9 cellular contexts compared by ENCODE assay signal in the genomic region with DNA sequence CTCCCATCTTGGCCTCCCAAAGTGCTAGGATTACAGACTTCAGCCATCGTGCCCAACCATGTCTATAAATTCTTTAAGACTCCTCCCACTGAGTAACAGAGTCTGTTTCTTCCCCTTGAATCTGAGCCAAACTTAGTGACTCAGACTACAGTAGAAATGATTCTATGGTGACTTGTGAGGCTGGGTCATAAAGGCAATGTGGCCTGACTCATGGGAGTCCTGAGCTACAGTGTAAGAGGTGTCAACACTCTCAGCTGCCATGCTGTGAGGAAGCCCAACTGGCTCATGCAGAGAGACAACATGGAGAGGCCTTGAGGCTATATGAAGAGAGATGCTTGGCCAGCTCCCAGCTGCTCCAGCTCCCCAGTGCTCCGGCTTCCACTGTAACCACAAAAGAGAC. TPM values are rescaled to one million over a fixed set of nuclear protein-coding genes. Genes with fewer than 3 reads are reported as not detected.
DNase-seq lines count a peak whose midpoint lies in the region; ATAC-seq, FAIRE-seq and TF ChIP-seq lines count a peak whose summit lies in the region.
"Had no signal": no experiment of that assay in that cellular context is flagged by ENCODE, and none has a peak within 500 bp of the region (broad histone marks: within the 10 kb centered on the region; RNA-seq: fewer than 3 reads in every experiment).

No MANE protein-coding gene starts in this region.

- H3K4me3 Mint-ChIP-seq in endothelial cell (ENCODE audit: unreplicated experiment) = no peak overlapping the region

- POLR2A ChIA-PET in K562 (lab: Yijun Ruan, JAX) = interaction anchor here (0.8 kb wide), 1 partner anchor 42 kb away, joined by 3 read pairs; no protein-coding TSS in a partner anchor

- intact Hi-C loops in K562 (cut with micrococcal nuclease) = no loop called here

- TF ChIP-seq CTCF in K562 (IDR thresholded peaks at IDR 0.05 in 2 of 3, conservative IDR thresholded peaks at IDR 0.05 in 1 of 3; ENCODE audit: insufficient read depth in 2 of 3, low read depth in 1 of 3, low read length in 3 of 3) (no peak), GM20000 (IDR thresholded peaks at IDR 0.05; ENCODE audit: extremely low read depth, missing control alignments) (no peak), endothelial cell (IDR thresholded peaks at IDR 0.05; ENCODE audit: unreplicated experiment) (no peak), Peyer's patch (IDR thresholded peaks at IDR 0.05) (no peak)

- H3K4me3 ChIP-seq in K562 (no peak overlapping the region), small intestine (ENCODE audit: low read depth in 1 of 2, low read length in 2 of 2) (no peak overlapping the region), Peyer's patch (no peak overlapping the region)
- H3K4me3 ChIP-seq: suprapubic skin had no signal

- no peaks in the 10 kb centered on the region for H3K9me3 Mint-ChIP-seq in endothelial cell (ENCODE audit: unreplicated experiment)

- WGBS in K562 (ENCODE audit: insufficient coverage, low coverage, missing lambda C conversion rate) = 0% methylated on average over 1 of the region's 2 CpGs
- WGBS in small intestine, 3 donors = 57 to 70% (median 58%) methylated on average over 2 of the region's 2 CpGs

- peaks cover 10 to 13% of the 10 kb centered on the region in 2 experiments; a peak in 4 of 5 replicates for H3K4me1 ChIP-seq in K562 (replicated peaks in 1 of 2; ENCODE audit: control insufficient read depth in 2 of 2, insufficient read depth in 2 of 2, low read length in 2 of 2)
- no peaks in the 10 kb centered on the region for H3K4me1 ChIP-seq in small intestine (ENCODE audit: control insufficient read depth in 2 of 2, insufficient read depth in 1 of 2, low read depth in 1 of 2, low read length in 1 of 2)
- peaks cover 0 to 13% (median 0%) of the 10 kb centered on the region in 4 donors for H3K4me1 ChIP-seq in Peyer's patch

- H3K9me1 ChIP-seq in K562 (ENCODE audit: control insufficient read depth, insufficient read depth, low read length) = no peaks in the 10 kb centered on the region

- H3K36me3 ChIP-seq in K562 (ENCODE audit: control insufficient read depth, insufficient read depth, low read length) (peaks cover 11% of the 10 kb centered on the region), small intestine (ENCODE audit: control insufficient read depth in 2 of 2, insufficient read depth in 2 of 2, low read length in 2 of 2) (no peaks in the 10 kb centered on the region), Peyer's patch (no peaks in the 10 kb centered on the region)

- TF ChIP-seq POLR2A in K562 (conservative IDR thresholded peaks at IDR 0.05) (no peak), Peyer's patch (IDR thresholded peaks at IDR 0.05) (no peak)

- H3K27ac ChIP-seq in K562 (ENCODE audit: extremely low read depth, low read depth, low read length) (peak overlapping the region; percentile 58; the same call in 2 of the 3 replicates), small intestine (ENCODE audit: low read depth in 1 of 2, low read length in 1 of 2) (no peak overlapping the region), Peyer's patch (no peak overlapping the region)
- H3K27ac ChIP-seq: suprapubic skin had no signal

- CTCF ChIA-PET in K562 (lab: Yijun Ruan, JAX; ENCODE audit: low intra/inter-chr PET ratio) = no interaction called here

- H3K4me1 Mint-ChIP-seq in endothelial cell (ENCODE audit: unreplicated experiment) = peaks cover 3% of the 10 kb centered on the region

- in situ Hi-C loops in K562 (cut with MboI) = no loop called here

- H3K9me3 ChIP-seq in K562 (replicated peaks; ENCODE audit: control insufficient read depth, insufficient read depth, low read depth, low read length) = peaks cover 12% of the 10 kb centered on the region
- no peaks in the 10 kb centered on the region for H3K9me3 ChIP-seq in small intestine (ENCODE audit: control insufficient read depth, low read depth)
- peaks cover 0 to 5% (median 0%) of the 10 kb centered on the region in 4 donors for H3K9me3 ChIP-seq in Peyer's patch
- H3K9me3 ChIP-seq: suprapubic skin had no signal

- peak; percentile 97 for FAIRE-seq in K562 (lab: Jason Lieb, UNC)
- no peak for FAIRE-seq in small intestine (lab: Jason Lieb, UNC)

- no peak overlapping the region for H3K27ac Mint-ChIP-seq in endothelial cell (ENCODE audit: unreplicated experiment)

- no peak overlapping the region for H3K4me2 ChIP-seq in K562 (ENCODE audit: insufficient read depth, low read length)

- H2AFZ ChIP-seq in K562 (ENCODE audit: low read depth, low read length) = no peak overlapping the region

- BruUV-seq in K562 (replicated peaks; lab: Mats Ljungman, UMichigan) = no TSS peak

- peak; percentile 86 for DNase-seq in H4 (ENCODE audit: low spot score)
- DNase-seq in NCI-H226 = peak; percentile 78
- peak in 3 of 4 experiments; percentile 32 to 85 (median 54) for DNase-seq in K562 (ENCODE audit: extremely low read depth in 1 of 4, low spot score in 3 of 4)
- peak; percentile 67 for DNase-seq in small intestine
- DNase-seq in GM20000 (ENCODE audit: low spot score) = no peak
- DNase-seq in endothelial cell (ENCODE audit: low spot score) = no peak
- no peak for DNase-seq in Peyer's patch
- DNase-seq: NCI-H2171 had no signal

- no peak overlapping the region for H3K9ac ChIP-seq in K562 (ENCODE audit: insufficient read depth in 1 of 2, low read depth in 2 of 2, low read length in 2 of 2)

- H3K27me3 Mint-ChIP-seq in endothelial cell (ENCODE audit: unreplicated experiment) = peaks cover 10% of the 10 kb centered on the region

- no peaks in the 10 kb centered on the region for H4K20me1 ChIP-seq in K562 (replicated peaks; ENCODE audit: control insufficient read depth, insufficient read depth, low read length)

- H3K79me2 ChIP-seq in K562 (ENCODE audit: control insufficient read depth, insufficient read depth, low read length) = peaks cover 7% of the 10 kb centered on the region

- H3K27me3 ChIP-seq in K562 (ENCODE audit: control insufficient read depth in 2 of 2, insufficient read depth in 2 of 2, low read length in 2 of 2) (no peaks in the 10 kb centered on the region), small intestine (ENCODE audit: control insufficient read depth in 2 of 2, insufficient read depth in 2 of 2, low read length in 2 of 2) (no peaks in the 10 kb centered on the region), Peyer's patch (no peaks in the 10 kb centered on the region)
- H3K27me3 ChIP-seq: suprapubic skin had no signal

- TF ChIP-seq EP300 in K562 (IDR thresholded peaks at IDR 0.05; ENCODE audit: low read length) = no peak

- ATAC-seq in K562 = peak; percentile 91

- peaks cover 5% of the 10 kb centered on the region for H3K36me3 Mint-ChIP-seq in endothelial cell (ENCODE audit: low read depth, unreplicated experiment)

- TF ChIP-seq RAD21 in K562 (CRISPR knock-in tag; conservative IDR thresholded peaks at IDR 0.05 in 1 of 2, IDR thresholded peaks at IDR 0.05 in 1 of 2) = no peak

RNA-seq across cellular contexts. Expression of a gene that starts 5.2 kb away (rescaled TPM):
- 69.6 and 72.8 TPM in 2 replicates for total RNA-seq in H4 (2014; rRNA removed; shearing (Covaris generic))
- total RNA-seq in K562 (2011; cell fraction: chromatin; rRNA removed; ENCODE audit: low replicate concordance) = 9.8 and 24.5 TPM in 2 replicates
- total RNA-seq in K562 (2011; cell fraction: nucleolus; rRNA removed) = 24.9 and 37.9 TPM in 2 replicates
- total RNA-seq in K562 (2011; cell fraction: nucleoplasm; rRNA removed) = 34.2 and 46.5 TPM in 2 replicates
- 11.1 and 21.5 TPM in 2 replicates for total RNA-seq in K562 (2014; rRNA removed)
- 6.7 and 7.5 TPM in 2 replicates for total RNA-seq in K562 (2014; rRNA removed; fragmentation: Illumina TruSeq; extraction: Trizol)
- 7.8 and 9.6 TPM in 2 replicates for total RNA-seq in K562 (2015; rRNA removed; fragmentation: Illumina TruSeq; extraction: Trizol)
- 26.7 and 28.5 TPM in 2 replicates for total RNA-seq in K562 (2021)
- polyA plus RNA-seq in K562 (2011; rRNA removed) = 13.1 and 37.5 TPM in 2 replicates
- 54.0 and 57.8 TPM in 2 replicates for polyA plus RNA-seq in K562 (2011; cell fraction: cytosol; rRNA removed)
- 24.4 and 24.6 TPM in 2 replicates for polyA plus RNA-seq in K562 (2011; cell fraction: nucleus; rRNA removed)
- polyA plus RNA-seq in K562 (2012) = 21.9 and 37.5 TPM in 2 replicates
- polyA plus RNA-seq in K562 (2014; fragmentation: Illumina TruSeq; extraction: Trizol) = 24.3 and 24.7 TPM in 2 replicates
- 1 to 10 TPM; 7.9 to 8.3 TPM for polyA plus RNA-seq in K562 (2014; fragmentation: Nextera tagmentation; extraction: Ambion mirVana)
- 24.8 and 29.7 TPM in 2 replicates for polyA plus RNA-seq in K562 (2014; rRNA removed)
- 8.2 and 13.0 TPM in 2 replicates for polyA minus RNA-seq in K562 (2011; rRNA and poly(A)+ RNA removed)
- 14.1 and 27.3 TPM in 2 replicates for polyA minus RNA-seq in K562 (2011; cell fraction: cytosol; rRNA and poly(A)+ RNA removed)
- 5.0 and 5.7 TPM in 2 replicates for polyA minus RNA-seq in K562 (2011; cell fraction: nucleus; rRNA and poly(A)+ RNA removed)
- 10 to 100 TPM in 1 of 3 donors, 1 to 10 TPM in 1, under 1 TPM in 1; 0.67 to 14.3 (median 4.9) TPM for polyA plus RNA-seq in small intestine
- total RNA-seq in endothelial cell (ENCODE audit: unreplicated experiment) = 43.2 TPM
- total RNA-seq in Peyer's patch = 1 to 10 TPM; 2.1 to 5.5 (median 4.6) TPM

RNA-seq across cellular contexts. Expression of a gene that starts 16.3 kb away (rescaled TPM):
- 1.9 and 2.2 TPM in 2 replicates for total RNA-seq in H4 (2014; rRNA removed; shearing (Covaris generic))
- 5.5 and 9.5 TPM in 2 replicates for total RNA-seq in K562 (2011; cell fraction: chromatin; rRNA removed; ENCODE audit: low replicate concordance)
- total RNA-seq in K562 (2011; cell fraction: nucleolus; rRNA removed) = 8.4 and 9.8 TPM in 2 replicates
- total RNA-seq in K562 (2011; cell fraction: nucleoplasm; rRNA removed) = 8.9 and 11.8 TPM in 2 replicates
- total RNA-seq in K562 (2014; rRNA removed) = 6.5 and 9.2 TPM in 2 replicates
- 1.3 and 1.4 TPM in 2 replicates for total RNA-seq in K562 (2014; rRNA removed; fragmentation: Illumina TruSeq; extraction: Trizol)
- total RNA-seq in K562 (2015; rRNA removed; fragmentation: Illumina TruSeq; extraction: Trizol) = 2.6 and 2.8 TPM in 2 replicates
- 26.1 and 26.3 TPM in 2 replicates for total RNA-seq in K562 (2021)
- polyA plus RNA-seq in K562 (2011; rRNA removed) = 1.8 and 3.5 TPM in 2 replicates
- polyA plus RNA-seq in K562 (2011; cell fraction: cytosol; rRNA removed) = 2.4 and 2.8 TPM in 2 replicates
- polyA plus RNA-seq in K562 (2011; cell fraction: nucleus; rRNA removed) = 9.5 and 9.7 TPM in 2 replicates
- 13.7 and 13.9 TPM in 2 replicates for polyA plus RNA-seq in K562 (2012)
- 6.7 and 7.4 TPM in 2 replicates for polyA plus RNA-seq in K562 (2014; fragmentation: Illumina TruSeq; extraction: Trizol)
- under 1 TPM; 0.42 to 0.48 TPM for polyA plus RNA-seq in K562 (2014; fragmentation: Nextera tagmentation; extraction: Ambion mirVana)
- polyA plus RNA-seq in K562 (2014; rRNA removed) = 6.7 and 9.6 TPM in 2 replicates
- polyA minus RNA-seq in K562 (2011; rRNA and poly(A)+ RNA removed) = 2.0 and 2.9 TPM in 2 replicates
- polyA minus RNA-seq in K562 (2011; cell fraction: cytosol; rRNA and poly(A)+ RNA removed) = 4.7 and 7.1 TPM in 2 replicates
- 2.7 and 5.2 TPM in 2 replicates for polyA minus RNA-seq in K562 (2011; cell fraction: nucleus; rRNA and poly(A)+ RNA removed)
- polyA plus RNA-seq in small intestine = 1 to 10 TPM in 2 of 3 donors, under 1 TPM in 1; 0.81 to 2.6 (median 1.3) TPM
- total RNA-seq in endothelial cell (ENCODE audit: unreplicated experiment) = 64.7 TPM
- 1 to 10 TPM; 1.4 to 7.4 (median 2.5) TPM for total RNA-seq in Peyer's patch

RNA-seq across cellular contexts. Expression of a gene that starts 38.9 kb away (rescaled TPM):
- 69.2 and 99.3 TPM in 2 replicates for total RNA-seq in H4 (2014; rRNA removed; shearing (Covaris generic))
- total RNA-seq in K562 (2011; cell fraction: chromatin; rRNA removed; ENCODE audit: low replicate concordance) = 20.3 and 47.6 TPM in 2 replicates
- 45.7 and 51.3 TPM in 2 replicates for total RNA-seq in K562 (2011; cell fraction: nucleolus; rRNA removed)
- 38.2 and 39.5 TPM in 2 replicates for total RNA-seq in K562 (2011; cell fraction: nucleoplasm; rRNA removed)
- total RNA-seq in K562 (2014; rRNA removed) (113 and 114 TPM in 2 replicates), K562 (2014; rRNA removed; fragmentation: Illumina TruSeq; extraction: Trizol) (43.5 and 47.4 TPM in 2 replicates), K562 (2015; rRNA removed; fragmentation: Illumina TruSeq; extraction: Trizol) (22.1 and 23.0 TPM in 2 replicates), K562 (2021) (102 and 110 TPM in 2 replicates), endothelial cell (ENCODE audit: unreplicated experiment) (24.2 TPM), Peyer's patch (10 to 100 TPM in 2 of 4 donors, 1 to 10 TPM in 2; 8.3 to 22.7 (median 12.1) TPM)
- polyA plus RNA-seq in K562 (2011; rRNA removed) (44.4 and 114 TPM in 2 replicates), K562 (2014; fragmentation: Illumina TruSeq; extraction: Trizol) (55.3 and 78.6 TPM in 2 replicates), K562 (2014; fragmentation: Nextera tagmentation; extraction: Ambion mirVana) (10 to 100 TPM; 12.1 to 14.9 TPM), K562 (2014; rRNA removed) (78.8 and 80.6 TPM in 2 replicates), small intestine (10 to 100 TPM in 1 of 3 donors, 1 to 10 TPM in 2; 1.6 to 41.7 (median 4.9) TPM)
- 105 and 109 TPM in 2 replicates for polyA plus RNA-seq in K562 (2011; cell fraction: cytosol; rRNA removed)
- polyA plus RNA-seq in K562 (2011; cell fraction: nucleus; rRNA removed) = 42.6 and 66.5 TPM in 2 replicates
- 40.1 and 401 TPM in 2 replicates for polyA plus RNA-seq in K562 (2012)
- polyA minus RNA-seq in K562 (2011; rRNA and poly(A)+ RNA removed) = 33.3 and 53.8 TPM in 2 replicates
- polyA minus RNA-seq in K562 (2011; cell fraction: cytosol; rRNA and poly(A)+ RNA removed) = 37.2 and 88.9 TPM in 2 replicates
- polyA minus RNA-seq in K562 (2011; cell fraction: nucleus; rRNA and poly(A)+ RNA removed) = 9.7 and 26.4 TPM in 2 replicates

RNA-seq across cellular contexts. Expression of a gene that starts 44.3 kb away (rescaled TPM):
- total RNA-seq in H4 (2014; rRNA removed; shearing (Covaris generic)) = 7.6 and 8.2 TPM in 2 replicates
- 6.9 and 11.2 TPM in 2 replicates for total RNA-seq in K562 (2011; cell fraction: chromatin; rRNA removed; ENCODE audit: low replicate concordance)
- 9.6 and 12.0 TPM in 2 replicates for total RNA-seq in K562 (2011; cell fraction: nucleolus; rRNA removed)
- total RNA-seq in K562 (2011; cell fraction: nucleoplasm; rRNA removed) = 10.6 and 13.3 TPM in 2 replicates
- total RNA-seq in K562 (2014; rRNA removed) (23.2 and 28.2 TPM in 2 replicates), K562 (2014; rRNA removed; fragmentation: Illumina TruSeq; extraction: Trizol) (10.1 and 10.2 TPM in 2 replicates), K562 (2015; rRNA removed; fragmentation: Illumina TruSeq; extraction: Trizol) (12.8 and 13.9 TPM in 2 replicates), K562 (2021) (22.1 and 22.5 TPM in 2 replicates), endothelial cell (ENCODE audit: unreplicated experiment) (40.0 TPM), Peyer's patch (10 to 100 TPM in 3 of 4 donors, 1 to 10 TPM in 1; 9.6 to 17.3 (median 13.9) TPM)
- polyA plus RNA-seq in K562 (2011; rRNA removed) (21.2 and 22.0 TPM in 2 replicates), K562 (2014; fragmentation: Illumina TruSeq; extraction: Trizol) (16.5 and 17.6 TPM in 2 replicates), K562 (2014; fragmentation: Nextera tagmentation; extraction: Ambion mirVana) (1 to 10 TPM; 2.8 to 4.0 TPM), K562 (2014; rRNA removed) (22.4 and 23.3 TPM in 2 replicates), small intestine (10 to 100 TPM in 2 of 3 donors, 1 to 10 TPM in 1; 8.9 to 12.4 (median 12.3) TPM)
- 18.7 and 24.5 TPM in 2 replicates for polyA plus RNA-seq in K562 (2011; cell fraction: cytosol; rRNA removed)
- 13.2 and 18.2 TPM in 2 replicates for polyA plus RNA-seq in K562 (2011; cell fraction: nucleus; rRNA removed)
- polyA plus RNA-seq in K562 (2012) = 17.7 and 19.5 TPM in 2 replicates
- 11.1 and 11.7 TPM in 2 replicates for polyA minus RNA-seq in K562 (2011; rRNA and poly(A)+ RNA removed)
- polyA minus RNA-seq in K562 (2011; cell fraction: cytosol; rRNA and poly(A)+ RNA removed) = 10.8 and 12.2 TPM in 2 replicates
- 3.9 and 9.7 TPM in 2 replicates for polyA minus RNA-seq in K562 (2011; cell fraction: nucleus; rRNA and poly(A)+ RNA removed)

RNA-seq across cellular contexts. Expression of a gene that starts 51.1 kb away (rescaled TPM):
- total RNA-seq in H4 (2014; rRNA removed; shearing (Covaris generic)) = 1.6 TPM in 2 replicates
- total RNA-seq in K562 (2011; cell fraction: chromatin; rRNA removed; ENCODE audit: low replicate concordance) = 40.0 and 54.2 TPM in 2 replicates
- total RNA-seq in K562 (2011; cell fraction: nucleolus; rRNA removed) = 27.8 and 28.2 TPM in 2 replicates
- 25.0 and 27.3 TPM in 2 replicates for total RNA-seq in K562 (2011; cell fraction: nucleoplasm; rRNA removed)
- 1.5 and 2.0 TPM in 2 replicates for total RNA-seq in K562 (2014; rRNA removed)
- total RNA-seq in K562 (2014; rRNA removed; fragmentation: Illumina TruSeq; extraction: Trizol) = 2.4 and 3.0 TPM in 2 replicates
- 2.1 and 2.3 TPM in 2 replicates for total RNA-seq in K562 (2015; rRNA removed; fragmentation: Illumina TruSeq; extraction: Trizol)
- 10.1 TPM in 2 replicates for total RNA-seq in K562 (2021)
- 11.0 and 22.6 TPM in 2 replicates for polyA plus RNA-seq in K562 (2011; rRNA removed)
- polyA plus RNA-seq in K562 (2011; cell fraction: cytosol; rRNA removed) = 5.7 and 11.5 TPM in 2 replicates
- polyA plus RNA-seq in K562 (2011; cell fraction: nucleus; rRNA removed) = 35.3 and 52.8 TPM in 2 replicates
- polyA plus RNA-seq in K562 (2012) = 8.6 and 10.2 TPM in 2 replicates
- 8.4 and 9.8 TPM in 2 replicates for polyA plus RNA-seq in K562 (2014; fragmentation: Illumina TruSeq; extraction: Trizol)
- polyA plus RNA-seq in K562 (2014; fragmentation: Nextera tagmentation; extraction: Ambion mirVana) = 1 to 10 TPM; 1.7 to 4.2 TPM
- 9.1 and 11.7 TPM in 2 replicates for polyA plus RNA-seq in K562 (2014; rRNA removed)
- 6.5 and 8.2 TPM in 2 replicates for polyA minus RNA-seq in K562 (2011; rRNA and poly(A)+ RNA removed)
- polyA minus RNA-seq in K562 (2011; cell fraction: cytosol; rRNA and poly(A)+ RNA removed) = 3.1 and 3.6 TPM in 2 replicates
- 8.6 and 19.5 TPM in 2 replicates for polyA minus RNA-seq in K562 (2011; cell fraction: nucleus; rRNA and poly(A)+ RNA removed)
- polyA plus RNA-seq in small intestine = 1 to 10 TPM; 3.5 to 7.9 (median 5.6) TPM
- 27.5 TPM for total RNA-seq in endothelial cell (ENCODE audit: unreplicated experiment)
- total RNA-seq in Peyer's patch = 10 to 100 TPM in 2 of 4 donors, 1 to 10 TPM in 2; 6.3 to 41.3 (median 10.5) TPM

Comparison
In these comparisons a context has a peak if more than half of its experiments do, and no peak if none do; other contexts are left out.
1. DNase-seq: peak in H4 (single experiment), NCI-H226 (single experiment), K562 (3 of 4) and small intestine (single experiment); none in GM20000 (single experiment), endothelial cell (single experiment) and Peyer's patch (0 of 3).